Comparison of ENCODE assay signal across 39 cellular contexts in the genomic region with DNA sequence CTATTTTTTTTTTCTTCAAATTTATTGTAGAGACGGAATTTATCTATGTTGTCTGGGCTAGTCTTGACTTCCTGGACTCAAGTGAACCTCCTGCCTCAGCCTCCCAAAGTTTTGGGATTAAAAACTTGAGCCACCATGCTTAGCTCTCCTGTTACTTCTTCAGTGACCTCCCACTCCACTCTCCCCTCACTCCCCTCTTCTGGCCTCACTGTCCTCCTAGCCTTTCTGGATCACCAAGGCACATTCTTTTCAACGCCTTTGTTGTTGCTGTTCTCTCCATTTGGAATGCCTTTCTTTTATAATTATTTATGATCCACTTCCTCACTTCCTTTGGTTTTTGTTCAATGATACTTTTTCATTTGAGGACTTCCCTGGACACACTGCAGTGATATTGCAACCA. TPM values are rescaled to one million over a fixed set of nuclear protein-coding genes. Genes with fewer than 3 reads are reported as not detected.
"Had no signal": no experiment of that assay in that cellular context is flagged by ENCODE, and none has a peak within 500 bp of the region (broad histone marks: within the 10 kb centered on the region; RNA-seq: fewer than 3 reads in every experiment).

No MANE protein-coding gene starts in this region.

- ATAC-seq: activated naive CD4-positive, alpha-beta T cell treated with anti-CD3 and anti-CD28 coated beads, Interleukin-2, amount 50 U/mL, for 72 hours; activated naive CD8-positive, alpha-beta T cell treated with anti-CD3 and anti-CD28 coated beads, Interleukin-2, amount 50 U/mL, for 24 hours; activated T-cell treated with anti-CD3 and anti-CD28 coated beads, Interleukin-2, amount 50 U/mL, for 4 hours; activated T-cell treated with anti-CD3 and anti-CD28 coated beads, Interleukin-2, amount 50 U/mL, for 72 hours; activated T-helper 17 cell treated with anti-CD3 and anti-CD28 coated beads, Interleukin-2, amount 50 U/mL, for 72 hours; body of pancreas had no signal

- H3K4me3 Mint-ChIP-seq: activated naive CD4-positive, alpha-beta T cell treated with anti-CD3 and anti-CD28 coated beads for 36 hours; activated naive CD4-positive, alpha-beta T cell treated with anti-CD3 and anti-CD28 coated beads, Interleukin-2, amount 10 ng/mL, durations not matched to agents 7 days and 5 days; activated naive CD4-positive, alpha-beta T cell treated with anti-CD3 and anti-CD28 coated beads, Interleukin-2, amount 50 U/mL, for 24 hours; activated naive CD8-positive, alpha-beta T cell; activated naive CD8-positive, alpha-beta T cell treated with anti-CD3 and anti-CD28 coated beads for 36 hours; activated naive CD8-positive, alpha-beta T cell treated with anti-CD3 and anti-CD28 coated beads, Interleukin-2, amount 10 ng/mL, durations not matched to agents 7 days and 5 days; activated naive CD8-positive, alpha-beta T cell treated with anti-CD3 and anti-CD28 coated beads, Interleukin-2, amount 50 U/mL, for 24 hours; activated T-cell treated with anti-CD3 and anti-CD28 coated beads, Interleukin-2, amount 50 U/mL, for 24 hours; activated T-cell treated with anti-CD3 and anti-CD28 coated beads, Interleukin-2, amount 50 U/mL, for 4 hours; activated T-cell treated with anti-CD3 and anti-CD28 coated beads, Interleukin-2, amount 50 U/mL, for 72 hours; activated T-helper 1 cell treated with anti-CD3 and anti-CD28 coated beads, Interleukin-12 subunit alpha, Interleukin-12 subunit beta, Interleukin-2, Interleukin-4 antibody, amounts not matched to agents 30 ng/mL and 10 ng/mL and 1 ng/mL, durations not matched to agents 14 hours and 24 hours and 36 hours; activated T-helper 17 cell treated with anti-CD3 and anti-CD28 coated beads, Interleukin-2, amount 50 U/mL, for 72 hours; central memory CD8-positive, alpha-beta T cell had no signal

- FAIRE-seq: astrocyte, bronchial epithelial cell had no signal

- DNase-seq: activated effector memory CD4-positive, alpha-beta T cell treated with anti-CD3 and anti-CD28 coated beads, Interleukin-2, amount 50 U/mL, for 16 hours; activated effector memory CD4-positive, alpha-beta T cell treated with Interleukin-2 at 50 U/mL for 16 hours; activated gamma-delta T cell; activated gamma-delta T cell treated with Interleukin-2 at 50 U/mL for 16 hours; activated naive CD4-positive, alpha-beta T cell; activated naive CD4-positive, alpha-beta T cell treated with anti-CD3 and anti-CD28 coated beads for 36 hours; activated naive CD4-positive, alpha-beta T cell treated with anti-CD3 and anti-CD28 coated beads, Interleukin-2, amount 10 ng/mL, durations not matched to agents 7 days and 5 days; activated naive CD4-positive, alpha-beta T cell treated with anti-CD3 and anti-CD28 coated beads, Interleukin-2, amount 50 U/mL, for 16 hours; activated naive CD4-positive, alpha-beta T cell treated with Interleukin-2 at 50 U/mL for 16 hours; activated naive CD8-positive, alpha-beta T cell treated with anti-CD3 and anti-CD28 coated beads for 36 hours; activated naive CD8-positive, alpha-beta T cell treated with anti-CD3 and anti-CD28 coated beads, Interleukin-2, amount 10 ng/mL, durations not matched to agents 7 days and 5 days; activated naive CD8-positive, alpha-beta T cell treated with anti-CD3 and anti-CD28 coated beads, Interleukin-2, amount 50 U/mL, for 24 hours; activated T-cell treated with anti-CD3 and anti-CD28 coated beads, Interleukin-2, amount 50 U/mL, for 1 hour; activated T-cell treated with anti-CD3 and anti-CD28 coated beads, Interleukin-2, amount 50 U/mL, for 24 hours; activated T-cell treated with anti-CD3 and anti-CD28 coated beads, Interleukin-2, amount 50 U/mL, for 4 hours; activated T-cell treated with anti-CD3 and anti-CD28 coated beads, Interleukin-2, amount 50 U/mL, for 48 hours; activated T-cell treated with anti-CD3 and anti-CD28 coated beads, Interleukin-2, amount 50 U/mL, for 72 hours; adrenal gland; amniotic stem cell; amygdala; anterior cingulate cortex; body of pancreas; brain microvascular endothelial cell; caudate nucleus; central memory CD4-positive, alpha-beta T cell; cerebellar nuclear complex had no signal

- H3K9me3 ChIP-seq: adrenal gland, ascending aorta, body of pancreas, breast epithelium had no signal

- H3K27ac Mint-ChIP-seq: activated naive CD4-positive, alpha-beta T cell treated with anti-CD3 and anti-CD28 coated beads for 36 hours; activated naive CD4-positive, alpha-beta T cell treated with anti-CD3 and anti-CD28 coated beads, Interleukin-2, amount 10 ng/mL, durations not matched to agents 7 days and 5 days; activated naive CD4-positive, alpha-beta T cell treated with anti-CD3 and anti-CD28 coated beads, Interleukin-2, amount 50 U/mL, for 24 hours; activated naive CD4-positive, alpha-beta T cell treated with anti-CD3 and anti-CD28 coated beads, Interleukin-2, amount 50 U/mL, for 72 hours; activated naive CD8-positive, alpha-beta T cell; activated naive CD8-positive, alpha-beta T cell treated with anti-CD3 and anti-CD28 coated beads for 36 hours; activated naive CD8-positive, alpha-beta T cell treated with anti-CD3 and anti-CD28 coated beads, Interleukin-2, amount 10 ng/mL, durations not matched to agents 7 days and 5 days; activated naive CD8-positive, alpha-beta T cell treated with anti-CD3 and anti-CD28 coated beads, Interleukin-2, amount 50 U/mL, for 24 hours; activated T-cell treated with anti-CD3 and anti-CD28 coated beads, Interleukin-2, amount 50 U/mL, for 24 hours; activated T-cell treated with anti-CD3 and anti-CD28 coated beads, Interleukin-2, amount 50 U/mL, for 72 hours; activated T-helper 1 cell treated with anti-CD3 and anti-CD28 coated beads, Interleukin-12 subunit alpha, Interleukin-12 subunit beta, Interleukin-2, Interleukin-4 antibody, amounts not matched to agents 30 ng/mL and 10 ng/mL and 1 ng/mL, durations not matched to agents 14 hours and 24 hours and 36 hours; activated T-helper 17 cell treated with anti-CD3 and anti-CD28 coated beads, Interleukin-2, amount 50 U/mL, for 72 hours; activated T-helper 2 cell treated with anti-CD3 and anti-CD28 coated beads, Interferon-gamma antibody, Interleukin-2, Interleukin-4, amounts not matched to agents 10 μg/mL and 5 μg/mL and 100 μg/mL, durations not matched to agents 14 hours and 24 hours and 36 hours had no signal

- H3K4me1 ChIP-seq: adrenal gland, ascending aorta, body of pancreas, breast epithelium had no signal

- H3K36me3 ChIP-seq: adrenal gland, ascending aorta, brain microvascular endothelial cell, breast epithelium, cardiac muscle cell had no signal

- H3K27ac ChIP-seq: adrenal gland, ascending aorta, body of pancreas, brain microvascular endothelial cell, breast epithelium, cardiac muscle cell had no signal

- H3K36me3 Mint-ChIP-seq: activated naive CD4-positive, alpha-beta T cell treated with anti-CD3 and anti-CD28 coated beads, Interleukin-2, amount 10 ng/mL, durations not matched to agents 7 days and 5 days; activated naive CD4-positive, alpha-beta T cell treated with anti-CD3 and anti-CD28 coated beads, Interleukin-2, amount 50 U/mL, for 24 hours; activated naive CD4-positive, alpha-beta T cell treated with anti-CD3 and anti-CD28 coated beads, Interleukin-2, amount 50 U/mL, for 72 hours; activated naive CD8-positive, alpha-beta T cell; activated naive CD8-positive, alpha-beta T cell treated with anti-CD3 and anti-CD28 coated beads for 36 hours; activated naive CD8-positive, alpha-beta T cell treated with anti-CD3 and anti-CD28 coated beads, Interleukin-2, amount 10 ng/mL, durations not matched to agents 7 days and 5 days had no signal

- H3K27me3 Mint-ChIP-seq: activated naive CD4-positive, alpha-beta T cell treated with anti-CD3 and anti-CD28 coated beads, Interleukin-2, amount 10 ng/mL, durations not matched to agents 7 days and 5 days; activated naive CD4-positive, alpha-beta T cell treated with anti-CD3 and anti-CD28 coated beads, Interleukin-2, amount 50 U/mL, for 24 hours; activated naive CD8-positive, alpha-beta T cell; activated naive CD8-positive, alpha-beta T cell treated with anti-CD3 and anti-CD28 coated beads for 36 hours; activated naive CD8-positive, alpha-beta T cell treated with anti-CD3 and anti-CD28 coated beads, Interleukin-2, amount 10 ng/mL, durations not matched to agents 7 days and 5 days; activated naive CD8-positive, alpha-beta T cell treated with anti-CD3 and anti-CD28 coated beads, Interleukin-2, amount 50 U/mL, for 24 hours; activated T-cell treated with anti-CD3 and anti-CD28 coated beads, Interleukin-2, amount 50 U/mL, for 24 hours; activated T-helper 17 cell treated with anti-CD3 and anti-CD28 coated beads, Interleukin-2, amount 50 U/mL, for 72 hours; brain; central memory CD8-positive, alpha-beta T cell had no signal

- H3K9me3 Mint-ChIP-seq: activated naive CD4-positive, alpha-beta T cell treated with anti-CD3 and anti-CD28 coated beads for 36 hours; activated naive CD4-positive, alpha-beta T cell treated with anti-CD3 and anti-CD28 coated beads, Interleukin-2, amount 10 ng/mL, durations not matched to agents 7 days and 5 days; activated naive CD4-positive, alpha-beta T cell treated with anti-CD3 and anti-CD28 coated beads, Interleukin-2, amount 50 U/mL, for 24 hours; activated naive CD8-positive, alpha-beta T cell treated with anti-CD3 and anti-CD28 coated beads for 36 hours; activated naive CD8-positive, alpha-beta T cell treated with anti-CD3 and anti-CD28 coated beads, Interleukin-2, amount 10 ng/mL, durations not matched to agents 7 days and 5 days; activated naive CD8-positive, alpha-beta T cell treated with anti-CD3 and anti-CD28 coated beads, Interleukin-2, amount 50 U/mL, for 24 hours; activated T-cell treated with anti-CD3 and anti-CD28 coated beads, Interleukin-2, amount 50 U/mL, for 24 hours; activated T-cell treated with anti-CD3 and anti-CD28 coated beads, Interleukin-2, amount 50 U/mL, for 4 hours; activated T-helper 1 cell treated with anti-CD3 and anti-CD28 coated beads, Interleukin-12 subunit alpha, Interleukin-12 subunit beta, Interleukin-2, Interleukin-4 antibody, amounts not matched to agents 30 ng/mL and 10 ng/mL and 1 ng/mL, durations not matched to agents 14 hours and 24 hours and 36 hours; activated T-helper 17 cell treated with anti-CD3 and anti-CD28 coated beads, Interleukin-2, amount 50 U/mL, for 72 hours; activated T-helper 2 cell treated with anti-CD3 and anti-CD28 coated beads, Interferon-gamma antibody, Interleukin-2, Interleukin-4, amounts not matched to agents 10 μg/mL and 5 μg/mL and 100 μg/mL, durations not matched to agents 14 hours and 24 hours and 36 hours; central memory CD8-positive, alpha-beta T cell had no signal

- H3K4me3 ChIP-seq: adrenal gland, ascending aorta, body of pancreas, breast epithelium, cardiac muscle cell had no signal

- H3K4me1 Mint-ChIP-seq: activated naive CD4-positive, alpha-beta T cell treated with anti-CD3 and anti-CD28 coated beads, Interleukin-2, amount 10 ng/mL, durations not matched to agents 7 days and 5 days; activated naive CD4-positive, alpha-beta T cell treated with anti-CD3 and anti-CD28 coated beads, Interleukin-2, amount 50 U/mL, for 24 hours; activated naive CD8-positive, alpha-beta T cell treated with anti-CD3 and anti-CD28 coated beads for 36 hours; activated naive CD8-positive, alpha-beta T cell treated with anti-CD3 and anti-CD28 coated beads, Interleukin-2, amount 10 ng/mL, durations not matched to agents 7 days and 5 days; activated naive CD8-positive, alpha-beta T cell treated with anti-CD3 and anti-CD28 coated beads, Interleukin-2, amount 50 U/mL, for 24 hours; activated T-helper 17 cell treated with anti-CD3 and anti-CD28 coated beads, Interleukin-2, amount 50 U/mL, for 72 hours; central memory CD8-positive, alpha-beta T cell had no signal

- H3K27me3 ChIP-seq: adrenal gland, ascending aorta, body of pancreas, brain microvascular endothelial cell, breast epithelium, cardiac muscle cell had no signal

RNA-seq across cellular contexts. Expression of a gene that starts 17.9 kb away (rescaled TPM):
- total RNA-seq: activated naive CD4-positive, alpha-beta T cell treated with anti-CD3 and anti-CD28 coated beads for 36 hours; activated naive CD4-positive, alpha-beta T cell treated with anti-CD3 and anti-CD28 coated beads, Interleukin-2, amount 50 U/mL, for 72 hours; activated naive CD8-positive, alpha-beta T cell treated with anti-CD3 and anti-CD28 coated beads for 36 hours; activated naive CD8-positive, alpha-beta T cell treated with anti-CD3 and anti-CD28 coated beads, Interleukin-2, amount 10 ng/mL, durations not matched to agents 7 days and 5 days; activated T-cell treated with anti-CD3 and anti-CD28 coated beads, Interleukin-2, amount 50 U/mL, for 72 hours; activated T-helper 1 cell treated with anti-CD3 and anti-CD28 coated beads, Interleukin-12 subunit alpha, Interleukin-12 subunit beta, Interleukin-2, Interleukin-4 antibody, amounts not matched to agents 30 ng/mL and 10 ng/mL and 1 ng/mL, durations not matched to agents 14 hours and 24 hours and 36 hours; activated T-helper 17 cell treated with anti-CD3 and anti-CD28 coated beads, Interleukin-2, amount 50 U/mL, for 72 hours; activated T-helper 2 cell treated with anti-CD3 and anti-CD28 coated beads, Interferon-gamma antibody, Interleukin-2, Interleukin-4, amounts not matched to agents 10 μg/mL and 5 μg/mL and 100 μg/mL, durations not matched to agents 14 hours and 24 hours and 36 hours had no signal
